Comparison of ENCODE assay signal across 1 cellular context in genomic region chr22:20338291-20338690, GRCh38. TPM values are rescaled to one million over a fixed set of nuclear protein-coding genes. Genes with fewer than 3 reads are reported as not detected.
"Had no signal": no experiment of that assay in that cellular context is flagged by ENCODE, and none has a peak within 500 bp of the region (broad histone marks: within the 10 kb centered on the region; RNA-seq: fewer than 3 reads in every experiment).

No MANE protein-coding gene starts in this region.

RNA-seq across cellular contexts. Expression of gene ZNF74, which starts 55.7 kb away (rescaled TPM):
- total RNA-seq: OCI-LY7 had no signal
